ENCODE assay signal across 1 cellular context in genomic region chr16:69589434-69590269, GRCh38.
TF ChIP-seq lines count a peak whose summit lies in the region.

No MANE protein-coding gene starts in this region.

TF ChIP-seq in GM12878, 131 proteins besides CTCF, POLR2A, EP300 and RAD21 (continued from another document):
- TF ChIP-seq, protein P1, sequence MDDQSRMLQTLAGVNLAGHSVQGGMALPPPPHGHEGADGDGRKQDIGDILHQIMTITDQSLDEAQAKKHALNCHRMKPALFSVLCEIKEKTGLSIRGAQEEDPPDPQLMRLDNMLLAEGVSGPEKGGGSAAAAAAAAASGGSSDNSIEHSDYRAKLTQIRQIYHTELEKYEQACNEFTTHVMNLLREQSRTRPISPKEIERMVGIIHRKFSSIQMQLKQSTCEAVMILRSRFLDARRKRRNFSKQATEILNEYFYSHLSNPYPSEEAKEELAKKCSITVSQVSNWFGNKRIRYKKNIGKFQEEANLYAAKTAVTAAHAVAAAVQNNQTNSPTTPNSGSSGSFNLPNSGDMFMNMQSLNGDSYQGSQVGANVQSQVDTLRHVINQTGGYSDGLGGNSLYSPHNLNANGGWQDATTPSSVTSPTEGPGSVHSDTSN (IDR thresholded peaks at IDR 0.05; ENCODE audit: insufficient replicate concordance, low read depth, low read length), result no peak
- TF ChIP-seq FOS (IDR thresholded peaks at IDR 0.05; ENCODE audit: borderline replicate concordance, extremely low read depth, insufficient read length), result no peak
- no peak for TF ChIP-seq BHLHE40 (IDR thresholded peaks at IDR 0.05; ENCODE audit: borderline replicate concordance in 1 of 2, low read depth in 2 of 2, low read length in 1 of 2)
- no peak for TF ChIP-seq BACH1 (IDR thresholded peaks at IDR 0.05; ENCODE audit: borderline replicate concordance)
- TF ChIP-seq ASH2L (IDR thresholded peaks at IDR 0.05; ENCODE audit: borderline replicate concordance, low read depth), result no peak
- no peak for TF ChIP-seq FOXK2 (IDR thresholded peaks at IDR 0.05)
- TF ChIP-seq JUND (IDR thresholded peaks at IDR 0.05; ENCODE audit: low read depth, low read length), result no peak
- TF ChIP-seq GABPA (IDR thresholded peaks at IDR 0.05; ENCODE audit: low read depth), result no peak
- no peak for TF ChIP-seq ZSCAN29 (IDR thresholded peaks at IDR 0.05)
- TF ChIP-seq GATAD2B (conservative IDR thresholded peaks at IDR 0.05; ENCODE audit: low read depth), result no peak
- no peak for TF ChIP-seq MTA3 (IDR thresholded peaks at IDR 0.05; ENCODE audit: borderline replicate concordance, low read length)
- TF ChIP-seq, protein P2, sequence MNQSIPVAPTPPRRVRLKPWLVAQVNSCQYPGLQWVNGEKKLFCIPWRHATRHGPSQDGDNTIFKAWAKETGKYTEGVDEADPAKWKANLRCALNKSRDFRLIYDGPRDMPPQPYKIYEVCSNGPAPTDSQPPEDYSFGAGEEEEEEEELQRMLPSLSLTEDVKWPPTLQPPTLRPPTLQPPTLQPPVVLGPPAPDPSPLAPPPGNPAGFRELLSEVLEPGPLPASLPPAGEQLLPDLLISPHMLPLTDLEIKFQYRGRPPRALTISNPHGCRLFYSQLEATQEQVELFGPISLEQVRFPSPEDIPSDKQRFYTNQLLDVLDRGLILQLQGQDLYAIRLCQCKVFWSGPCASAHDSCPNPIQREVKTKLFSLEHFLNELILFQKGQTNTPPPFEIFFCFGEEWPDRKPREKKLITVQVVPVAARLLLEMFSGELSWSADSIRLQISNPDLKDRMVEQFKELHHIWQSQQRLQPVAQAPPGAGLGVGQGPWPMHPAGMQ (IDR thresholded peaks at IDR 0.05; ENCODE audit: borderline replicate concordance), result no peak
- TF ChIP-seq PRDM15 (CRISPR knock-in tag; IDR thresholded peaks at IDR 0.05), result no peak
- no peak for TF ChIP-seq CHD1 (IDR thresholded peaks at IDR 0.05; ENCODE audit: low read depth, low read length)
